Comparison of ENCODE assay signal across 26 cellular contexts in genomic region chr14:74911704-74912103, GRCh38. TPM values are rescaled to one million over a fixed set of nuclear protein-coding genes. Genes with fewer than 3 reads are reported as not detected.
A peak's percentile ranks its signal among the peaks of the same experiment; 100 is the strongest.
DNase-seq lines count a peak whose midpoint lies in the region; ATAC-seq and TF ChIP-seq lines count a peak whose summit lies in the region.
"Had no signal": no experiment of that assay in that cellular context is flagged by ENCODE, and none has a peak within 500 bp of the region (broad histone marks: within the 10 kb centered on the region; RNA-seq: fewer than 3 reads in every experiment).

No MANE protein-coding gene starts in this region.

- in situ Hi-C loops in mammary epithelial cell (cut with MboI; ENCODE audit: low sequenced_read_pairs in 2 of 2) (loop anchor here (10.0 to 25.0 kb wide), 3 partner anchors 173 to 401 kb away; no protein-coding TSS in a partner anchor), IMR-90 (cut with MboI; ENCODE audit: low sequenced_read_pairs) (loop anchor here (5.0 to 10.0 kb wide), 2 partner anchors 166 to 393 kb away; no protein-coding TSS in a partner anchor)

- no peaks in the 10 kb centered on the region for H3K27me3 ChIP-seq in mammary epithelial cell (ENCODE audit: insufficient read depth, low read length)
- H3K27me3 ChIP-seq in IMR-90 (ENCODE audit: control insufficient read depth, insufficient read depth, low read length) = no peaks in the 10 kb centered on the region

- H3K56ac ChIP-seq in IMR-90 (ENCODE audit: extremely low read depth, insufficient read depth, low read length) = no peak overlapping the region

- no peaks in the 10 kb centered on the region for H3K79me2 ChIP-seq in mammary epithelial cell (ENCODE audit: insufficient read depth, low read length)

- H3K4me1 ChIP-seq in mammary epithelial cell (ENCODE audit: insufficient read depth, low read length) = peaks cover 22% of the 10 kb centered on the region
- peaks cover 1% of the 10 kb centered on the region; the same call in 1 of the 2 replicates for H3K4me1 ChIP-seq in IMR-90 (ENCODE audit: control insufficient read depth, insufficient read depth, low read length)
- H3K4me1 ChIP-seq: HAP-1 had no signal

- dilution Hi-C loops in mammary epithelial cell (cut with HindIII; ENCODE audit: low sequenced_read_pairs) = no loop called here
- dilution Hi-C loops in IMR-90 (cut with HindIII; ENCODE audit: low sequenced_read_pairs, unreplicated experiment) = no loop called here

- H3K36me3 ChIP-seq in mammary epithelial cell (ENCODE audit: insufficient read depth, low read length) (peaks cover 2% of the 10 kb centered on the region), IMR-90 (ENCODE audit: control insufficient read depth, insufficient read depth, low read length) (peaks cover under 1% of the 10 kb centered on the region; the same call in 1 of the 2 replicates)

- ATAC-seq in IMR-90 (ENCODE audit: low read depth) (no peak), esophagus mucosa (peak; percentile 43), left cardiac atrium (no peak), GM19467 (IDR thresholded peaks at IDR 0.05; ENCODE audit: unreplicated experiment) (no peak)
- no peak for ATAC-seq in stimulated activated effector memory CD8-positive, alpha-beta T cell treated with anti-CD3 and anti-CD28 coated beads, Interleukin-12 subunit alpha, Interleukin-12 subunit beta, amount 100 ng/mL, for 72 hours

- WGBS in mammary epithelial cell (ENCODE audit: low coverage, missing lambda C conversion rate) = 44% methylated on average over 4 of the region's 5 CpGs
- 70% methylated on average over 2 of the region's 5 CpGs; no CpG with 5 or more reads in 1 of the 2 experiments for WGBS in IMR-90 (ENCODE audit: extremely low coverage in 2 of 2, insufficient read length in 1 of 2), 2 experiments

- TF ChIP-seq CTCF in mammary epithelial cell (conservative IDR thresholded peaks at IDR 0.05 in 1 of 2, IDR thresholded peaks at IDR 0.05 in 1 of 2; ENCODE audit: extremely low read depth in 1 of 2, insufficient read depth in 1 of 2, low read depth in 1 of 2, low read length in 2 of 2) (no peak), MCF 10A (IDR thresholded peaks at IDR 0.05; ENCODE audit: unreplicated experiment) (no peak), IMR-90 (conservative IDR thresholded peaks at IDR 0.05; ENCODE audit: low read depth, low read length) (no peak)

- H2AK9ac ChIP-seq in IMR-90 (replicated peaks; ENCODE audit: low read depth, low read length, poor library complexity) = peak overlapping the region; percentile 24

- H4K20me1 ChIP-seq in mammary epithelial cell (ENCODE audit: insufficient read depth, low read length) (no peaks in the 10 kb centered on the region), IMR-90 (ENCODE audit: insufficient read depth, low read length) (no peaks in the 10 kb centered on the region)

- H3K9ac ChIP-seq in mammary epithelial cell (ENCODE audit: insufficient read depth, low read length) (no peak overlapping the region), IMR-90 (ENCODE audit: low read depth, low read length) (no peak overlapping the region)

- no peak overlapping the region for H3K18ac ChIP-seq in IMR-90 (ENCODE audit: low read depth, low read length)

- no peak overlapping the region for H3K23ac ChIP-seq in IMR-90 (ENCODE audit: low read depth, low read length)

- TF ChIP-seq RAD21 in IMR-90 (IDR thresholded peaks at IDR 0.05; ENCODE audit: low read length) = no peak

- H3K9me3 ChIP-seq in mammary epithelial cell (replicated peaks; ENCODE audit: insufficient read depth, low read length) (no peaks in the 10 kb centered on the region), IMR-90 (ENCODE audit: control insufficient read depth, insufficient read depth, low read length) (no peaks in the 10 kb centered on the region)
- H3K9me3 ChIP-seq: HAP-1 had no signal

- peaks cover 5% of the 10 kb centered on the region for H3K36me3 Mint-ChIP-seq in MCF 10A (ENCODE audit: insufficient read depth, unreplicated experiment)
- peaks cover 5% of the 10 kb centered on the region for H3K36me3 Mint-ChIP-seq in stimulated activated effector memory CD8-positive, alpha-beta T cell treated with anti-CD3 and anti-CD28 coated beads, Interleukin-12 subunit alpha, Interleukin-12 subunit beta, amount 100 ng/mL, for 72 hours

- no peak overlapping the region for H3K4ac ChIP-seq in IMR-90 (ENCODE audit: low read depth, low read length)

- H3K79me1 ChIP-seq in IMR-90 (ENCODE audit: low read depth in 1 of 2, low read length in 2 of 2) = no peaks in the 10 kb centered on the region

- H2BK120ac ChIP-seq in IMR-90 (ENCODE audit: low read depth, low read length) = no peak overlapping the region

- H4K8ac ChIP-seq in IMR-90 (ENCODE audit: low read depth in 2 of 2, low read length in 2 of 2) = no peak overlapping the region

- H3K27ac ChIP-seq in mammary epithelial cell (ENCODE audit: insufficient read depth, low read depth, low read length) (no peak overlapping the region), IMR-90 (ENCODE audit: insufficient read depth, low read length) (no peak overlapping the region)
- H3K27ac ChIP-seq: HL-60 had no signal

- H2BK20ac ChIP-seq in IMR-90 (ENCODE audit: low read depth, low read length) = no peak overlapping the region

- no peak overlapping the region for H4K91ac ChIP-seq in IMR-90 (ENCODE audit: insufficient read depth, low read depth, low read length)

- H3K4me2 ChIP-seq in mammary epithelial cell (ENCODE audit: insufficient read depth, low read depth, low read length) = peak overlapping the region; percentile 6
- H3K4me2 ChIP-seq in IMR-90 (ENCODE audit: low read depth, low read length) = no peak overlapping the region

- CTCF ChIA-PET in mammary epithelial cell (lab: Charles Lee; ENCODE audit: low non-redundant PET) (no interaction called here), MCF 10A (lab: Yijun Ruan, JAX) (interaction anchor here (1.6 to 1.8 kb wide), 2 partner anchors 49 to 177 kb away, joined by 10 to 16 read pairs; no protein-coding TSS in a partner anchor), IMR-90 (lab: Yijun Ruan, JAX) (no interaction called here)

- H2BK5ac ChIP-seq in IMR-90 (ENCODE audit: low read depth, low read length, poor library complexity, severe bottlenecking) = no peak overlapping the region

- no peak overlapping the region for H4K5ac ChIP-seq in IMR-90 (ENCODE audit: low read depth, low read length)

- no peak overlapping the region for H3K14ac ChIP-seq in IMR-90 (replicated peaks; ENCODE audit: low read depth, low read length)

- no peak for TF ChIP-seq POLR2A in IMR-90 (IDR thresholded peaks at IDR 0.05; ENCODE audit: low read depth, low read length)

- no peaks in the 10 kb centered on the region for H3K9me3 Mint-ChIP-seq in MCF 10A (ENCODE audit: unreplicated experiment)
- H3K9me3 Mint-ChIP-seq in stimulated activated effector memory CD8-positive, alpha-beta T cell treated with anti-CD3 and anti-CD28 coated beads, Interleukin-12 subunit alpha, Interleukin-12 subunit beta, amount 100 ng/mL, for 72 hours = no peaks in the 10 kb centered on the region
- H3K9me3 Mint-ChIP-seq: CD14-positive monocyte, IgD-negative memory B cell had no signal

- no peak overlapping the region for H2BK15ac ChIP-seq in IMR-90 (ENCODE audit: low read depth, low read length)

- BruUV-seq in mammary epithelial cell (replicated peaks; lab: Mats Ljungman, UMichigan) (no TSS peak), MCF 10A (replicated peaks; lab: Mats Ljungman, UMichigan) (no TSS peak), IMR-90 (replicated peaks; lab: Mats Ljungman, UMichigan) (no TSS peak)

- H3K27ac Mint-ChIP-seq in MCF 10A (ENCODE audit: low read depth, unreplicated experiment) = no peak overlapping the region
- peak overlapping the region; percentile 43 for H3K27ac Mint-ChIP-seq in stimulated activated effector memory CD8-positive, alpha-beta T cell treated with anti-CD3 and anti-CD28 coated beads, Interleukin-12 subunit alpha, Interleukin-12 subunit beta, amount 100 ng/mL, for 72 hours
- H3K27ac Mint-ChIP-seq: CD14-positive monocyte had no signal

- intact Hi-C loops in mammary epithelial cell (cut with micrococcal nuclease) (no loop called here), MCF 10A (cut with micrococcal nuclease) (no loop called here), IMR-90 (cut with micrococcal nuclease) (no loop called here), left cardiac atrium (cut with DNase I) (loop anchor here in 1 of 2 donors (2.0 kb wide), 1 partner anchor 171 kb away; no protein-coding TSS in a partner anchor)

- no peak for DNase-seq in mammary epithelial cell
- no peak for DNase-seq in MCF 10A (ENCODE audit: unreplicated experiment)
- no peak for DNase-seq in IMR-90
- no peak for DNase-seq in stimulated activated effector memory CD8-positive, alpha-beta T cell treated with anti-CD3 and anti-CD28 coated beads, Interleukin-12 subunit alpha, Interleukin-12 subunit beta, amount 100 ng/mL, for 72 hours (ENCODE audit: low spot score in 2 of 2)
- DNase-seq in left cardiac atrium = no peak
- no peak for DNase-seq in Ammon's horn (ENCODE audit: low spot score)
- DNase-seq: AML-193, DMS53, EL, GF-D8, MV-4-11, NCI-H1105 treated with DMSO at 0.1 percent for 48 hours, NCI-H2081, NCI-H2171 treated with DMSO at 0.1 percent for 48 hours, NCI-H524 treated with DMSO at 0.1 percent for 48 hours, SHP77 had no signal

- H2AK5ac ChIP-seq in IMR-90 (ENCODE audit: low read depth, low read length) = no peak overlapping the region

- POLR2A ChIA-PET in MCF 10A (lab: Yijun Ruan, JAX) = no interaction called here
- POLR2A ChIA-PET in IMR-90 (lab: Charles Lee; ENCODE audit: unreplicated experiment) = interaction anchor here (0.5 to 0.6 kb wide), 2 partner anchors 11 to 369 kb away, joined by 4 read pairs; no protein-coding TSS in a partner anchor

- H3K4me3 ChIP-seq in mammary epithelial cell (replicated peaks in 1 of 3; ENCODE audit: insufficient read depth in 1 of 3, low read depth in 2 of 3, low read length in 3 of 3) = no peak overlapping the region
- H3K4me3 ChIP-seq in IMR-90 (ENCODE audit: insufficient read depth, low read depth, low read length) = no peak overlapping the region
- H3K4me3 ChIP-seq: HAP-1 had no signal

- no peak overlapping the region for H3K4me3 Mint-ChIP-seq in MCF 10A (ENCODE audit: unreplicated experiment)
- no peak overlapping the region for H3K4me3 Mint-ChIP-seq in stimulated activated effector memory CD8-positive, alpha-beta T cell treated with anti-CD3 and anti-CD28 coated beads, Interleukin-12 subunit alpha, Interleukin-12 subunit beta, amount 100 ng/mL, for 72 hours
- H3K4me3 Mint-ChIP-seq: CD14-positive monocyte, IgD-negative memory B cell had no signal

- H3K9me1 ChIP-seq in IMR-90 (ENCODE audit: insufficient read depth, low read length) = no peaks in the 10 kb centered on the region

- no peaks in the 10 kb centered on the region for H3K27me3 Mint-ChIP-seq in MCF 10A (ENCODE audit: insufficient read depth, unreplicated experiment)
- H3K27me3 Mint-ChIP-seq: IgD-negative memory B cell had no signal

- H2AFZ ChIP-seq in mammary epithelial cell (ENCODE audit: low read depth, low read length) (peak overlapping the region; percentile 57), IMR-90 (replicated peaks; ENCODE audit: low read length, poor library complexity) (no peak overlapping the region)

- H3K4me1 Mint-ChIP-seq in MCF 10A (ENCODE audit: insufficient read depth, unreplicated experiment) = peaks cover 14% of the 10 kb centered on the region
- H3K4me1 Mint-ChIP-seq in stimulated activated effector memory CD8-positive, alpha-beta T cell treated with anti-CD3 and anti-CD28 coated beads, Interleukin-12 subunit alpha, Interleukin-12 subunit beta, amount 100 ng/mL, for 72 hours = no peaks in the 10 kb centered on the region

RNA-seq across cellular contexts. Expression of gene RPS6KL1, which starts 11.4 kb away (rescaled TPM):
- 1 to 10 TPM in 1 of 2 donors, under 1 TPM in 1; 0.17 to 1.6 TPM for total RNA-seq in mammary epithelial cell
- polyA plus RNA-seq in mammary epithelial cell = 0.51 TPM
- not detected for polyA minus RNA-seq in mammary epithelial cell
- total RNA-seq in MCF 10A (2022) = 8.8 and 12.3 TPM in 2 replicates
- total RNA-seq in IMR-90 (2012; rRNA removed) = 0.72 and 1.1 TPM in 2 replicates
- 1.2 and 1.7 TPM in 2 replicates for polyA plus RNA-seq in IMR-90 (2012; rRNA removed)
- polyA plus RNA-seq in IMR-90 (2012; cell fraction: cytosol; rRNA removed) = 0.44 and 0.67 TPM in 2 replicates
- polyA plus RNA-seq in IMR-90 (2012; cell fraction: nucleus; rRNA removed; ENCODE audit: low replicate concordance) = 3.6 and 5.3 TPM in 2 replicates
- total RNA-seq in esophagus mucosa = 1.7 TPM
- total RNA-seq in left cardiac atrium = 10 to 100 TPM; 11.9 to 15.4 TPM
- total RNA-seq: A172, HT1080 had no signal
- polyA plus RNA-seq: CD14-positive monocyte had no signal

RNA-seq across cellular contexts. Expression of gene DLST, which starts 30.0 kb away (rescaled TPM):
- 100 to 1,000 TPM in 1 of 2 donors, 10 to 100 TPM in 1; 63.3 to 145 TPM for total RNA-seq in mammary epithelial cell
- 151 TPM for polyA plus RNA-seq in mammary epithelial cell
- polyA minus RNA-seq in mammary epithelial cell = 162 TPM
- total RNA-seq in MCF 10A (2022) = 114 and 139 TPM in 2 replicates
- total RNA-seq in IMR-90 (2012; rRNA removed) = 58.6 and 63.0 TPM in 2 replicates
- polyA plus RNA-seq in IMR-90 (2012; rRNA removed) = 119 and 132 TPM in 2 replicates
- polyA plus RNA-seq in IMR-90 (2012; cell fraction: cytosol; rRNA removed) = 71.7 and 111 TPM in 2 replicates
- 85.7 and 132 TPM in 2 replicates for polyA plus RNA-seq in IMR-90 (2012; cell fraction: nucleus; rRNA removed; ENCODE audit: low replicate concordance)
- total RNA-seq in esophagus mucosa = 75.7 TPM
- 100 to 1,000 TPM; 133 to 137 TPM for total RNA-seq in left cardiac atrium

RNA-seq across cellular contexts. Expression of gene PROX2, which starts 35.8 kb away (rescaled TPM):
- not detected for total RNA-seq in mammary epithelial cell
- polyA plus RNA-seq in mammary epithelial cell = not detected
- not detected for polyA minus RNA-seq in mammary epithelial cell
- not detected in 2 replicates for total RNA-seq in MCF 10A (2022)
- not detected in 2 replicates for total RNA-seq in IMR-90 (2012; rRNA removed)
- not detected in 2 replicates for polyA plus RNA-seq in IMR-90 (2012; rRNA removed)
- polyA plus RNA-seq in IMR-90 (2012; cell fraction: cytosol; rRNA removed) = not detected in 2 replicates
- polyA plus RNA-seq in IMR-90 (2012; cell fraction: nucleus; rRNA removed; ENCODE audit: low replicate concordance) = not detected in 2 replicates
- total RNA-seq in esophagus mucosa = not detected
- not detected for total RNA-seq in left cardiac atrium
- total RNA-seq: A172, HT1080, RPMI7951 had no signal
- polyA plus RNA-seq: AG04450, CD14-positive monocyte, IgD-negative memory B cell had no signal

RNA-seq across cellular contexts. Expression of gene PGF, which starts 43.7 kb away (rescaled TPM):
- total RNA-seq in mammary epithelial cell (10 to 100 TPM; 16.5 to 31.9 TPM), MCF 10A (2022) (1.3 and 2.1 TPM in 2 replicates), IMR-90 (2012; rRNA removed) (0.28 and 0.36 TPM in 2 replicates), esophagus mucosa (4.1 TPM), left cardiac atrium (1 to 10 TPM; 4.6 to 5.0 TPM)
- polyA plus RNA-seq in mammary epithelial cell (24.0 TPM), IMR-90 (2012; rRNA removed) (0.39 and 0.42 TPM in 2 replicates)
- 18.0 TPM for polyA minus RNA-seq in mammary epithelial cell
- polyA plus RNA-seq in IMR-90 (2012; cell fraction: cytosol; rRNA removed) = 0.21 and 1.0 TPM in 2 replicates
- 0.28 and 0.52 TPM in 2 replicates for polyA plus RNA-seq in IMR-90 (2012; cell fraction: nucleus; rRNA removed; ENCODE audit: low replicate concordance)
- polyA plus RNA-seq: CD14-positive monocyte, IgD-negative memory B cell had no signal
